Comparison of ENCODE assay signal across 14 cellular contexts in genomic region chr7:44058759-44059218, GRCh38. TPM values are rescaled to one million over a fixed set of nuclear protein-coding genes. Genes with fewer than 3 reads are reported as not detected.
A peak's percentile ranks its signal among the peaks of the same experiment; 100 is the strongest.
DNase-seq lines count a peak whose midpoint lies in the region; ATAC-seq and TF ChIP-seq lines count a peak whose summit lies in the region.
"Had no signal": no experiment of that assay in that cellular context is flagged by ENCODE, and none has a peak within 500 bp of the region (broad histone marks: within the 10 kb centered on the region; RNA-seq: fewer than 3 reads in every experiment).

No MANE protein-coding gene starts in this region.

- H2AK5ac ChIP-seq in neuronal stem cell (ENCODE audit: low read depth, low read length): no peak overlapping the region

- H3K4ac ChIP-seq in neuronal stem cell (ENCODE audit: low read length): no peak overlapping the region

- peaks cover 4% of the 10 kb centered on the region for H3K79me1 ChIP-seq in neuronal stem cell (ENCODE audit: low read depth, low read length)

- H2BK5ac ChIP-seq in neuronal stem cell (ENCODE audit: low read length): no peak overlapping the region

- H2BK120ac ChIP-seq in neuronal stem cell (ENCODE audit: low read depth, low read length): no peak overlapping the region

- peak overlapping the region in 8 of 11 experiments; percentile 19 to 81 (median 66); a peak in 14 of 22 replicates for H3K27ac ChIP-seq in BLaER1 treated with 17β-estradiol and CSF1 and Interleukin-3, amounts not matched to agents 10 nM and 100 nM
- H3K27ac ChIP-seq in neuronal stem cell (replicated peaks; ENCODE audit: low read length): no peak overlapping the region
- no peak overlapping the region for H3K27ac ChIP-seq in left lung

- H3K18ac ChIP-seq in neuronal stem cell (ENCODE audit: low read length): no peak overlapping the region

- H3K36me3 Mint-ChIP-seq in activated naive CD8-positive, alpha-beta T cell treated with anti-CD3 and anti-CD28 coated beads for 36 hours: peaks cover 34% of the 10 kb centered on the region

- no peak overlapping the region for H3K14ac ChIP-seq in neuronal stem cell (ENCODE audit: low read length)

- H3K9ac ChIP-seq in BLaER1 treated with 17β-estradiol and CSF1 and Interleukin-3, amounts not matched to agents 10 nM and 100 nM: peak overlapping the region in 10 of 11 experiments; percentile 12 to 72 (median 38); a peak in 14 of 22 replicates
- H3K9ac ChIP-seq in neuronal stem cell (ENCODE audit: low read depth, low read length, poor library complexity): peak overlapping the region; percentile 4

- intact Hi-C loops in left lung (cut with DNase I): no loop called here

- DNase-seq in H7 (peak; percentile 17), neuronal stem cell (ENCODE audit: low spot score) (no peak), kidney glomerular epithelial cell (lab: John Stamatoyannopoulos, UW) (no peak), left lung (no peak)
- DNase-seq in activated naive CD8-positive, alpha-beta T cell treated with anti-CD3 and anti-CD28 coated beads for 36 hours: no peak
- DNase-seq in stimulated activated CD4-positive, alpha-beta T cell treated with anti-CD3 and anti-CD28 coated beads, Interleukin-4, amount 100 ng/mL, for 24 hours: no peak
- DNase-seq: activated CD4-positive, alpha-beta T cell treated with anti-CD3 and anti-CD28 coated beads, Interleukin-2, amount 50 U/mL, for 1 hour; C1 segment of cervical spinal cord; effector CD4-positive, alpha-beta T cell; MG63; NCI-H2081 treated with DMSO at 0.1 percent for 48 hours; occipital lobe had no signal

- 0 out of 22 replicates have a peak, but pooled peaks cover 0 to 5% (median 0%) of the 10 kb centered on the region in 11 experiments for H3K9me3 ChIP-seq in BLaER1 treated with 17β-estradiol and CSF1 and Interleukin-3, amounts not matched to agents 10 nM and 100 nM (replicated peaks in 1 of 11)
- H3K9me3 ChIP-seq in neuronal stem cell (replicated peaks in 1 of 2; ENCODE audit: control insufficient read depth in 2 of 2, insufficient read depth in 1 of 2, low read depth in 1 of 2, low read length in 2 of 2) (no peaks in the 10 kb centered on the region), left lung (no peaks in the 10 kb centered on the region)
- H3K9me3 ChIP-seq: MG63 had no signal

- no peak overlapping the region for H4K8ac ChIP-seq in neuronal stem cell (ENCODE audit: low read depth, low read length)

- peak overlapping the region in 4 of 10 experiments; percentile 5 to 27 (median 14); a peak in 3 of 20 replicates for H3K4me3 ChIP-seq in BLaER1 treated with 17β-estradiol and CSF1 and Interleukin-3, amounts not matched to agents 10 nM and 100 nM
- H3K4me3 ChIP-seq in H7 (ENCODE audit: insufficient read depth, low read depth, low read length) (no peak overlapping the region), neuronal stem cell (ENCODE audit: low read length in 2 of 2) (no peak overlapping the region), left lung (no peak overlapping the region)
- H3K4me3 ChIP-seq: MG63 had no signal

- no CpG with 5 or more reads among the region's 7 CpGs for WGBS in neuronal stem cell (ENCODE audit: extremely low coverage in 2 of 2, insufficient read length in 2 of 2, insufficient replicate concordance in 1 of 2), 2 donors

- no peak for TF ChIP-seq CTCF in left lung (IDR thresholded peaks at IDR 0.05)

- peak overlapping the region in 10 of 11 experiments; percentile 13 to 88 (median 80); a peak in 19 of 22 replicates for H3K4me2 ChIP-seq in BLaER1 treated with 17β-estradiol and CSF1 and Interleukin-3, amounts not matched to agents 10 nM and 100 nM
- no peak overlapping the region for H3K4me2 ChIP-seq in neuronal stem cell (ENCODE audit: insufficient read depth, low read length, poor library complexity, severe bottlenecking)

- peaks cover 7 to 100% (median 74%) of the 10 kb centered on the region in 11 experiments; a peak in 21 of 22 replicates for H4K20me1 ChIP-seq in BLaER1 treated with 17β-estradiol and CSF1 and Interleukin-3, amounts not matched to agents 10 nM and 100 nM

- peaks cover 39% of the 10 kb centered on the region for H3K4me1 Mint-ChIP-seq in activated naive CD8-positive, alpha-beta T cell treated with anti-CD3 and anti-CD28 coated beads for 36 hours

- no peak overlapping the region for H4K91ac ChIP-seq in neuronal stem cell (ENCODE audit: low read depth, low read length, poor library complexity)

- ATAC-seq in left lung (no peak), HG03565 (IDR thresholded peaks at IDR 0.05; ENCODE audit: unreplicated experiment) (no peak)

- peaks cover 26 to 63% (median 50%) of the 10 kb centered on the region in 10 experiments for H3K4me1 ChIP-seq in BLaER1 treated with 17β-estradiol and CSF1 and Interleukin-3, amounts not matched to agents 10 nM and 100 nM
- peaks cover 3 to 5% of the 10 kb centered on the region in 2 donors for H3K4me1 ChIP-seq in neuronal stem cell (ENCODE audit: control insufficient read depth in 2 of 2, insufficient read depth in 1 of 2, low read depth in 1 of 2, low read length in 2 of 2)
- H3K4me1 ChIP-seq in left lung: no peaks in the 10 kb centered on the region

- H2BK12ac ChIP-seq in neuronal stem cell (ENCODE audit: low read length): no peak overlapping the region

- H3K4me3 Mint-ChIP-seq in activated naive CD8-positive, alpha-beta T cell treated with anti-CD3 and anti-CD28 coated beads for 36 hours: no peak overlapping the region

- no peaks in the 10 kb centered on the region for H3K27me3 ChIP-seq in BLaER1 treated with 17β-estradiol and CSF1 and Interleukin-3, amounts not matched to agents 10 nM and 100 nM
- H3K27me3 ChIP-seq in H7 (ENCODE audit: control insufficient read depth, insufficient read depth, low read length) (no peaks in the 10 kb centered on the region), neuronal stem cell (ENCODE audit: control insufficient read depth in 3 of 3, insufficient read depth in 3 of 3, low read depth in 1 of 3, low read length in 3 of 3) (no peaks in the 10 kb centered on the region), left lung (no peaks in the 10 kb centered on the region)
- H3K27me3 ChIP-seq: MG63 had no signal

- no peak overlapping the region for H2BK15ac ChIP-seq in neuronal stem cell (ENCODE audit: low read length)

- no peaks in the 10 kb centered on the region for H3K27me3 Mint-ChIP-seq in activated naive CD8-positive, alpha-beta T cell treated with anti-CD3 and anti-CD28 coated beads for 36 hours

- H3K23ac ChIP-seq in neuronal stem cell (ENCODE audit: low read depth, low read length, poor library complexity): no peak overlapping the region

- no peak overlapping the region for H2AFZ ChIP-seq in neuronal stem cell (ENCODE audit: low read length)

- H3K9me3 Mint-ChIP-seq in activated naive CD8-positive, alpha-beta T cell treated with anti-CD3 and anti-CD28 coated beads for 36 hours: no peaks in the 10 kb centered on the region

- peaks cover 89 to 100% (median 92%) of the 10 kb centered on the region in 11 experiments for H3K36me3 ChIP-seq in BLaER1 treated with 17β-estradiol and CSF1 and Interleukin-3, amounts not matched to agents 10 nM and 100 nM
- H3K36me3 ChIP-seq in H7 (replicated peaks; ENCODE audit: control insufficient read depth, insufficient read depth, low read length) (peaks cover 13% of the 10 kb centered on the region), neuronal stem cell (replicated peaks in 1 of 2; ENCODE audit: control insufficient read depth in 2 of 2, insufficient read depth in 2 of 2, low read length in 2 of 2) (peaks cover 47 to 90% of the 10 kb centered on the region in 2 donors), left lung (peaks cover 0 to 93% of the 10 kb centered on the region in 2 donors)

- H3K27ac Mint-ChIP-seq in activated naive CD8-positive, alpha-beta T cell treated with anti-CD3 and anti-CD28 coated beads for 36 hours: peak overlapping the region; percentile 86

RNA-seq across cellular contexts. Expression of gene PGAM2, which starts 6.6 kb away (rescaled TPM):
- total RNA-seq in H7 (2014; rRNA removed; shearing (Covaris generic)): 2.7 and 4.5 TPM in 2 replicates
- under 1 TPM; 0.34 to 0.43 TPM for total RNA-seq in activated naive CD8-positive, alpha-beta T cell treated with anti-CD3 and anti-CD28 coated beads for 36 hours
- polyA plus RNA-seq in neuronal stem cell (2013, experiment 1 of 2): 17.7 TPM
- 17.9 TPM for polyA plus RNA-seq in neuronal stem cell (2013, experiment 2 of 2)
- under 1 TPM in 1 of 2 donors, not detected in 1; 0.79 TPM for total RNA-seq in left lung

RNA-seq across cellular contexts. Expression of gene DBNL, which starts 14.3 kb away (rescaled TPM):
- 43.0 and 63.8 TPM in 2 replicates for total RNA-seq in H7 (2014; rRNA removed; shearing (Covaris generic))
- 100 to 1,000 TPM; 131 to 136 TPM for total RNA-seq in activated naive CD8-positive, alpha-beta T cell treated with anti-CD3 and anti-CD28 coated beads for 36 hours
- 14.7 TPM for polyA plus RNA-seq in neuronal stem cell (2013, experiment 1 of 2)
- 14.7 TPM for polyA plus RNA-seq in neuronal stem cell (2013, experiment 2 of 2)
- total RNA-seq in left lung: 100 to 1,000 TPM in 1 of 2 donors, 10 to 100 TPM in 1; 93.3 to 119 TPM

RNA-seq across cellular contexts. Expression of gene POLM, which starts 23.5 kb away (rescaled TPM):
- 16.9 and 17.0 TPM in 2 replicates for total RNA-seq in H7 (2014; rRNA removed; shearing (Covaris generic))
- 10 to 100 TPM; 32.5 to 35.2 TPM for total RNA-seq in activated naive CD8-positive, alpha-beta T cell treated with anti-CD3 and anti-CD28 coated beads for 36 hours
- polyA plus RNA-seq in neuronal stem cell (2013, experiment 1 of 2): 9.9 TPM
- 8.9 TPM for polyA plus RNA-seq in neuronal stem cell (2013, experiment 2 of 2)
- total RNA-seq in left lung: 10 to 100 TPM; 16.7 to 26.4 TPM

RNA-seq across cellular contexts. Expression of gene AEBP1, which starts 45.4 kb away (rescaled TPM):
- total RNA-seq in H7 (2014; rRNA removed; shearing (Covaris generic)): 12.9 and 15.8 TPM in 2 replicates
- total RNA-seq in activated naive CD8-positive, alpha-beta T cell treated with anti-CD3 and anti-CD28 coated beads for 36 hours: 10 to 100 TPM; 32.6 to 38.3 TPM
- 24.7 TPM for polyA plus RNA-seq in neuronal stem cell (2013, experiment 1 of 2)
- polyA plus RNA-seq in neuronal stem cell (2013, experiment 2 of 2): 25.4 TPM
- 100 to 1,000 TPM; 167 to 195 TPM for total RNA-seq in left lung

Comparison
In these comparisons a context has a peak if more than half of its experiments do, and no peak if none do; other contexts are left out.
1. H3K27ac ChIP-seq: peak in BLaER1 treated with 17β-estradiol and CSF1 and Interleukin-3, amounts not matched to agents 10 nM and 100 nM (8 of 11); none in neuronal stem cell (single experiment) and left lung (0 of 2).